Comparison of ENCODE assay signal across 19 cellular contexts in the genomic region with DNA sequence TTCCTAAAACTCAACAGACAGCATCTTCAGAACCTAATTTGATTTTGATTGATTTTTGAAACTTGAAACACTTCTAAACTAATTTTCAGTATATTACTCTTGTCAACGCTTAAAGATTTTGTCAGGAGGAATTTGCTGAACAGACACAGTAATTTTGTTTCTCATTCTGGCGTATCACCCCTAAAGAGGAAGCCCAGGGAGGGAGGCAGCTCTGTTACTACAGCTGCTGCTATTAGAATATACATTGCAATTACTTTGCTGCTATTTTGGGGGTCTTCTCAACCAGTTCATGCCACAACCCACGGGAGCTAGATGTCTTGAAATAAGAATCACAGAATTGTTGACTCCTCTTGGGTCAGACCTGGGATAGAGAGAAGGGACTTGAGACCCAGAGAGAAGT.
"Had no signal": no experiment of that assay in that cellular context is flagged by ENCODE, and none has a peak within 500 bp of the region (broad histone marks: within the 10 kb centered on the region; RNA-seq: fewer than 3 reads in every experiment).

No MANE protein-coding gene starts in this region.

- H3K4me3 ChIP-seq: cardiac muscle cell, esophagus muscularis mucosa, gastroesophageal sphincter, heart left ventricle, tibial nerve had no signal

- H3K36me3 Mint-ChIP-seq: activated CD8-positive, alpha-beta memory T cell treated with anti-CD3 and anti-CD28 coated beads, Interleukin-2, amount 10 ng/mL, durations not matched to agents 7 days and 5 days; activated naive CD8-positive, alpha-beta T cell treated with anti-CD3 and anti-CD28 coated beads for 36 hours; stimulated activated naive B cell treated with anti-CD40 and anti-IgM and Interleukin-4, amounts not matched to agents 10 μg/mL and 1 μg/mL and 100 μg/mL, for 72 hours; WTC11 had no signal

- H3K4me1 ChIP-seq: esophagus muscularis mucosa, gastroesophageal sphincter, tibial nerve had no signal

- H3K27ac ChIP-seq: cardiac muscle cell, esophagus muscularis mucosa, gastroesophageal sphincter, tibial nerve had no signal

- DNase-seq: activated CD4-positive, alpha-beta memory T cell treated with anti-CD3 and anti-CD28 coated beads, Interleukin-2, amount 10 ng/mL, durations not matched to agents 7 days and 5 days; activated CD4-positive, alpha-beta T cell treated with anti-CD3 and anti-CD28 coated beads for 48 hours; activated CD8-positive, alpha-beta memory T cell treated with anti-CD3 and anti-CD28 coated beads, Interleukin-2, amount 10 ng/mL, durations not matched to agents 7 days and 5 days; activated naive CD4-positive, alpha-beta T cell; activated naive CD8-positive, alpha-beta T cell treated with anti-CD3 and anti-CD28 coated beads for 36 hours; amniotic stem cell; dermis blood vessel endothelial cell; effector memory CD4-positive, alpha-beta T cell; heart left ventricle; kidney glomerular epithelial cell; mesendoderm; stimulated activated naive B cell treated with anti-CD40 and anti-IgM and Interleukin-4, amounts not matched to agents 10 μg/mL and 1 μg/mL and 100 μg/mL, for 72 hours had no signal

- H3K27me3 ChIP-seq: cardiac muscle cell, esophagus muscularis mucosa, gastroesophageal sphincter, heart left ventricle, tibial nerve had no signal

- H3K27ac Mint-ChIP-seq: activated CD8-positive, alpha-beta memory T cell treated with anti-CD3 and anti-CD28 coated beads, Interleukin-2, amount 10 ng/mL, durations not matched to agents 7 days and 5 days; activated naive CD8-positive, alpha-beta T cell treated with anti-CD3 and anti-CD28 coated beads for 36 hours; stimulated activated naive B cell treated with anti-CD40 and anti-IgM and Interleukin-4, amounts not matched to agents 10 μg/mL and 1 μg/mL and 100 μg/mL, for 72 hours; T-helper 1 cell treated with Interleukin-12 subunit alpha and Interleukin-12 subunit beta and Interleukin-4 antibody, amounts not matched to agents 30 μg/mL and 1 μg/mL, for 36 hours; WTC11 had no signal

- H3K4me3 Mint-ChIP-seq: activated naive CD8-positive, alpha-beta T cell treated with anti-CD3 and anti-CD28 coated beads for 36 hours; nephron; T-helper 1 cell treated with Interleukin-12 subunit alpha and Interleukin-12 subunit beta and Interleukin-4 antibody, amounts not matched to agents 30 μg/mL and 1 μg/mL, for 36 hours; WTC11 had no signal

- H3K9me3 Mint-ChIP-seq: activated CD4-positive, alpha-beta memory T cell treated with anti-CD3 and anti-CD28 coated beads, Interleukin-2, amount 10 ng/mL, durations not matched to agents 7 days and 5 days; nephron; stimulated activated naive B cell treated with anti-CD40 and anti-IgM and Interleukin-4, amounts not matched to agents 10 μg/mL and 1 μg/mL and 100 μg/mL, for 72 hours; WTC11 had no signal

- ATAC-seq: gastroesophageal sphincter had no signal

- H3K36me3 ChIP-seq: cardiac muscle cell, esophagus muscularis mucosa, gastroesophageal sphincter, heart left ventricle, tibial nerve had no signal

- H3K9me3 ChIP-seq: esophagus muscularis mucosa, gastroesophageal sphincter, heart left ventricle, tibial nerve had no signal
